In genomic region chr7:108568801-108569380, GRCh38 we compare ENCODE assay signal across 8 cellular contexts. TPM values are rescaled to one million over a fixed set of nuclear protein-coding genes. Genes with fewer than 3 reads are reported as not detected.
DNase-seq lines count a peak whose midpoint lies in the region; ATAC-seq and TF ChIP-seq lines count a peak whose summit lies in the region.

No MANE protein-coding gene starts in this region.

- intact Hi-C loops in right lobe of liver (cut with DNase I): no loop called here

- H3K4me1 ChIP-seq in HUES6 (ENCODE audit: control insufficient read depth, insufficient read depth, low read length) (peaks cover 11% of the 10 kb centered on the region), adipocyte (ENCODE audit: control insufficient read depth, insufficient read depth, low read length) (peaks cover 39% of the 10 kb centered on the region), right lobe of liver (peaks cover 0 to 41% (median 10%) of the 10 kb centered on the region in 4 donors), upper lobe of left lung (peaks cover 25 to 43% (median 32%) of the 10 kb centered on the region in 4 donors)

- ATAC-seq in right lobe of liver: no peak
- no peak for ATAC-seq in upper lobe of left lung (ENCODE audit: low FRiP score in 2 of 2)

- peak overlapping the region; percentile 86 for H3K4me3 ChIP-seq in HUES6 (ENCODE audit: low read depth, low read length)
- peak overlapping the region; percentile 92 for H3K4me3 ChIP-seq in adipocyte (ENCODE audit: low read length)
- H3K4me3 ChIP-seq in right lobe of liver: peak overlapping the region; percentile 78 to 85 (median 84)
- H3K4me3 ChIP-seq in upper lobe of left lung: peak overlapping the region; percentile 43 to 88 (median 77)

- H3K9me3 ChIP-seq in HUES6 (ENCODE audit: control insufficient read depth, insufficient read depth, low read depth, low read length) (no peaks in the 10 kb centered on the region), adipocyte (ENCODE audit: control insufficient read depth, low read length) (no peaks in the 10 kb centered on the region), right lobe of liver (no peaks in the 10 kb centered on the region), upper lobe of left lung (no peaks in the 10 kb centered on the region)

- peaks cover 31% of the 10 kb centered on the region for H3K36me3 ChIP-seq in HUES6 (ENCODE audit: control insufficient read depth, insufficient read depth, low read length)
- peaks cover 26% of the 10 kb centered on the region for H3K36me3 ChIP-seq in adipocyte (ENCODE audit: control insufficient read depth, insufficient read depth, low read length, severe bottlenecking)
- H3K36me3 ChIP-seq in right lobe of liver: peaks cover 3 to 25% (median 9%) of the 10 kb centered on the region in 4 donors
- H3K36me3 ChIP-seq in upper lobe of left lung: peaks cover 0 to 35% (median 4%) of the 10 kb centered on the region in 4 donors

- DNase-seq in adipocyte (ENCODE audit: low read depth) (no peak), right lobe of liver (no peak), upper lobe of left lung (no peak), NCI-H748 treated with DMSO at 0.1 percent for 48 hours (lab: John Stamatoyannopoulos, UW) (no peak), NCI-H510A treated with DMSO at 0.1 percent for 48 hours (lab: John Stamatoyannopoulos, UW) (no peak)
- DNase-seq in stimulated activated CD4-positive, alpha-beta T cell treated with anti-CD3 and anti-CD28 coated beads, Interleukin-12 subunit alpha, Interleukin-12 subunit beta, amount 100 ng/mL, for 4 hours: no peak

- 7% methylated on average over 12 of the region's 24 CpGs for WGBS in right lobe of liver (ENCODE audit: insufficient coverage, low coverage, low lambda C conversion rate, missing lambda C conversion rate)
- 11 to 19% methylated on average over 19 to 24 of the region's 24 CpGs for WGBS in upper lobe of left lung, 2 donors

- no peak for TF ChIP-seq EP300 in upper lobe of left lung (IDR thresholded peaks at IDR 0.05)

- TF ChIP-seq POLR2A in right lobe of liver (IDR thresholded peaks at IDR 0.05): no peak
- TF ChIP-seq POLR2A in upper lobe of left lung (IDR thresholded peaks at IDR 0.05): no peak

- H3K9ac ChIP-seq in HUES6 (ENCODE audit: low read length) (peak overlapping the region; percentile 94), adipocyte (ENCODE audit: low read length) (peak overlapping the region; percentile 97)

- TF ChIP-seq CTCF in 22Rv1 (IDR thresholded peaks at IDR 0.05) (no peak), right lobe of liver (IDR thresholded peaks at IDR 0.05) (no peak), upper lobe of left lung (IDR thresholded peaks at IDR 0.05) (no peak)

- H3K27ac ChIP-seq in 22Rv1 (peak overlapping the region; percentile 93), HUES6 (ENCODE audit: low read depth, low read length) (peak overlapping the region; percentile 83), right lobe of liver (peak overlapping the region; percentile 96 to 97 (median 96)), upper lobe of left lung (peak overlapping the region; percentile 97 to 99 (median 99))

- H3K27me3 ChIP-seq in HUES6 (ENCODE audit: control insufficient read depth, insufficient read depth, low read length): no peaks in the 10 kb centered on the region
- H3K27me3 ChIP-seq in adipocyte (replicated peaks; ENCODE audit: control insufficient read depth, insufficient read depth, low read length): no peaks in the 10 kb centered on the region
- no peaks in the 10 kb centered on the region for H3K27me3 ChIP-seq in right lobe of liver
- no peaks in the 10 kb centered on the region for H3K27me3 ChIP-seq in upper lobe of left lung

RNA-seq across cellular contexts. Expression of gene THAP5, which starts 0.6 kb away (rescaled TPM):
- total RNA-seq in right lobe of liver: 10 to 100 TPM; 15.5 to 17.9 (median 17.3) TPM
- total RNA-seq in upper lobe of left lung: 10 to 100 TPM in 5 of 6 donors, 1 to 10 TPM in 1; 8.2 to 32.9 (median 19.8) TPM

RNA-seq across cellular contexts. Expression of gene DNAJB9, which starts 0.8 kb away (rescaled TPM):
- total RNA-seq in right lobe of liver: 10 to 100 TPM; 39.1 to 57.0 (median 53.4) TPM
- 10 to 100 TPM in 5 of 6 donors, 1 to 10 TPM in 1; 5.2 to 54.1 (median 29.0) TPM for total RNA-seq in upper lobe of left lung

RNA-seq across cellular contexts. Expression of gene PNPLA8, which starts 43.0 kb away (rescaled TPM):
- total RNA-seq in right lobe of liver: 10 to 100 TPM; 13.7 to 25.6 (median 17.0) TPM
- 10 to 100 TPM in 5 of 6 donors, 1 to 10 TPM in 1; 6.5 to 39.1 (median 23.9) TPM for total RNA-seq in upper lobe of left lung
